8 cellular contexts compared by ENCODE assay signal in genomic region chr3:67018105-67018788, GRCh38. TPM values are rescaled to one million over a fixed set of nuclear protein-coding genes. Genes with fewer than 3 reads are reported as not detected.
DNase-seq lines count a peak whose midpoint lies in the region; ATAC-seq and TF ChIP-seq lines count a peak whose summit lies in the region.

No MANE protein-coding gene starts in this region.

- H3K27ac Mint-ChIP-seq in activated naive CD4-positive, alpha-beta T cell treated with anti-CD3 and anti-CD28 coated beads, Interleukin-2, amount 50 U/mL, for 24 hours = peak overlapping the region; percentile 81

- peaks cover 31% of the 10 kb centered on the region for H3K4me1 Mint-ChIP-seq in activated naive CD4-positive, alpha-beta T cell treated with anti-CD3 and anti-CD28 coated beads, Interleukin-2, amount 50 U/mL, for 24 hours

- H3K4me3 ChIP-seq in upper lobe of right lung (no peak overlapping the region), esophagus muscularis mucosa (no peak overlapping the region)

- DNase-seq in activated naive CD4-positive, alpha-beta T cell treated with anti-CD3 and anti-CD28 coated beads, Interleukin-2, amount 50 U/mL, for 16 hours = no peak
- DNase-seq in HPDE6-E6E7 (ENCODE audit: extremely low spot score) (peak; percentile 2), upper lobe of right lung (no peak), nucleus accumbens (lab: John Stamatoyannopoulos, UW) (no peak), esophagus muscularis mucosa (ENCODE audit: extremely low spot score) (no peak)
- no peak for DNase-seq in activated CD8-positive, alpha-beta memory T cell treated with anti-CD3 and anti-CD28 coated beads, Interleukin-2, amount 50 U/mL, for 48 hours

- no peak for TF ChIP-seq POLR2A in esophagus muscularis mucosa (IDR thresholded peaks at IDR 0.05; ENCODE audit: low read depth)

- no peak overlapping the region for H3K4me3 Mint-ChIP-seq in activated naive CD4-positive, alpha-beta T cell treated with anti-CD3 and anti-CD28 coated beads, Interleukin-2, amount 50 U/mL, for 24 hours

- H3K4me1 ChIP-seq in upper lobe of right lung (no peaks in the 10 kb centered on the region), esophagus muscularis mucosa (peaks cover 5 to 12% (median 9%) of the 10 kb centered on the region in 4 donors)

- TF ChIP-seq CTCF in upper lobe of right lung (IDR thresholded peaks at IDR 0.05) = no peak
- no peak for TF ChIP-seq CTCF in esophagus muscularis mucosa (IDR thresholded peaks at IDR 0.05)

- WGBS in esophagus muscularis mucosa = 30% methylated on average over 12 of the region's 12 CpGs

- no peaks in the 10 kb centered on the region for H3K9me3 ChIP-seq in upper lobe of right lung
- H3K9me3 ChIP-seq in esophagus muscularis mucosa = no peaks in the 10 kb centered on the region

- ATAC-seq in esophagus mucosa (peak; percentile 26), upper lobe of right lung (peak; percentile 71)

- H3K36me3 ChIP-seq in upper lobe of right lung (no peaks in the 10 kb centered on the region), esophagus muscularis mucosa (no peaks in the 10 kb centered on the region)

- no peaks in the 10 kb centered on the region for H3K27me3 ChIP-seq in upper lobe of right lung
- no peaks in the 10 kb centered on the region for H3K27me3 ChIP-seq in esophagus muscularis mucosa

- peaks cover 6% of the 10 kb centered on the region for H3K36me3 Mint-ChIP-seq in activated naive CD4-positive, alpha-beta T cell treated with anti-CD3 and anti-CD28 coated beads, Interleukin-2, amount 50 U/mL, for 24 hours

- no peaks in the 10 kb centered on the region for H3K9me3 Mint-ChIP-seq in activated naive CD4-positive, alpha-beta T cell treated with anti-CD3 and anti-CD28 coated beads, Interleukin-2, amount 50 U/mL, for 24 hours

- no peak for TF ChIP-seq EP300 in esophagus muscularis mucosa (IDR thresholded peaks at IDR 0.05)

- intact Hi-C loops in upper lobe of right lung (cut with DNase I) (no loop called here), esophagus muscularis mucosa (cut with DNase I) (no loop called here)

- H3K27ac ChIP-seq in upper lobe of right lung (no peak overlapping the region), esophagus muscularis mucosa (replicated peaks in 1 of 4) (no peak overlapping the region)

- H3K27me3 Mint-ChIP-seq in activated naive CD4-positive, alpha-beta T cell treated with anti-CD3 and anti-CD28 coated beads, Interleukin-2, amount 50 U/mL, for 24 hours = no peaks in the 10 kb centered on the region

RNA-seq across cellular contexts. Expression of gene KBTBD8, which starts 20.1 kb away (rescaled TPM):
- total RNA-seq in esophagus mucosa (2.2 TPM), upper lobe of right lung (6.0 TPM), esophagus muscularis mucosa (1 to 10 TPM; 1.4 to 3.3 (median 2.4) TPM)
